ENCODE assay signal across 10 cellular contexts in the genomic region with DNA sequence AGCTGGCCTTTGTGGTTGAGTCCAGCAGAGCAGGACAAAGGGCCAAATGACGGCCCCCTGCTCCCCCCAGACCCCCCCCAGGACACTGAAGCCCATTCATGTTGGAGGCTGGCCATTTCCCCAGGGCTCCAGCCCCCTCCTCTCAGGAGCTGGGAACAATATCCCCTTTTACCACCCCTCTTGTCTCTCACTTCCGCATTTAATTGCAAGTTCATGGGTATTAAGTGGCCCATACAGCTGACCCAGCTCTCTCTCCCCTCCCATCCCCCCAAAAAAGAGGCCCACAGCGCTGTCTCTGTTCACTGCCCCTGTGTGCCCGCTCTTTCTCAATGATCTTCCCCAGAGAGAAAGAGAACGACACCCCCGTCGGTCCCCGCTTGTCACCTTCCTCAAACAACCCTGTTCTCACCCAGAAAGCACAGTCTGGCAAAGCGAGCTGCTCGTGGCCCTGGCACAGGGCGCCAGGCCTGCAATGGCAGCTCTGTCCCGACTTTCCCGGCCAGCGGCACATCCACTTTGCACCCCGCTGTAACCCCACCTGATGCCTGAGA. TPM values are rescaled to one million over a fixed set of nuclear protein-coding genes. Genes with fewer than 3 reads are reported as not detected.
DNase-seq lines count a peak whose midpoint lies in the region; ATAC-seq, FAIRE-seq and TF ChIP-seq lines count a peak whose summit lies in the region.
"Had no signal": no experiment of that assay in that cellular context is flagged by ENCODE, and none has a peak within 500 bp of the region (broad histone marks: within the 10 kb centered on the region; RNA-seq: fewer than 3 reads in every experiment).

No MANE protein-coding gene starts in this region.

- H3K4me1 ChIP-seq in HUES48 (ENCODE audit: control insufficient read depth, insufficient read depth, low read length), result peaks cover 20% of the 10 kb centered on the region; the same call in 1 of the 2 replicates
- H3K4me1 ChIP-seq in adrenal gland (replicated peaks in 1 of 2), result peaks cover 18 to 43% of the 10 kb centered on the region in 2 donors

- peak in 6 of 7 donors; percentile 41 to 62 (median 54) for DNase-seq in adrenal gland
- peak in 48 of 51 donors; percentile 27 to 90 (median 74) for DNase-seq in hypothalamus (lab: John Stamatoyannopoulos, UW)
- DNase-seq in putamen (ENCODE audit: low spot score), result peak; percentile 91
- DNase-seq in AG08396 (ENCODE audit: low spot score), result no peak
- no peak for DNase-seq in H54 (ENCODE audit: insufficient read length, low spot score)
- no peak for DNase-seq in KG1 (lab: John Stamatoyannopoulos, UW)
- DNase-seq: GM23248, NCI-H1436 treated with DMSO at 0.1 percent for 48 hours had no signal

- no peak for TF ChIP-seq CTCF in adrenal gland (IDR thresholded peaks at IDR 0.05)

- H3K36me3 ChIP-seq in HUES48 (ENCODE audit: control insufficient read depth, insufficient read depth, low read length) (no peaks in the 10 kb centered on the region), adrenal gland (replicated peaks in 1 of 2) (no peaks in the 10 kb centered on the region)

- H3K27me3 ChIP-seq in HUES48 (ENCODE audit: control insufficient read depth, insufficient read depth, low read length), result no peaks in the 10 kb centered on the region
- no peaks in the 10 kb centered on the region for H3K27me3 ChIP-seq in adrenal gland

- FAIRE-seq in H54 (lab: Jason Lieb, UNC), result no peak

- no peak for ATAC-seq in HG03025 (IDR thresholded peaks at IDR 0.05; ENCODE audit: low FRiP score, unreplicated experiment)

- intact Hi-C loops in adrenal gland (cut with DNase I), result no loop called here

- H3K9me3 ChIP-seq in HUES48 (ENCODE audit: control insufficient read depth, insufficient read depth, low read length), result no peaks in the 10 kb centered on the region
- H3K9me3 ChIP-seq in adrenal gland (replicated peaks in 1 of 3), result no peaks in the 10 kb centered on the region

- no peak overlapping the region for H3K4me3 ChIP-seq in HUES48 (ENCODE audit: low read depth, low read length)
- no peak overlapping the region for H3K4me3 ChIP-seq in adrenal gland
- H3K4me3 ChIP-seq: GM23248 had no signal

- H3K9ac ChIP-seq in HUES48 (ENCODE audit: low read depth, low read length), result no peak overlapping the region
- H3K9ac ChIP-seq: GM23248 had no signal

- peak overlapping the region; percentile 38 for H3K27ac ChIP-seq in HUES48 (ENCODE audit: low read depth, low read length)
- H3K27ac ChIP-seq in adrenal gland, result peak overlapping the region in 1 of 5 donors; percentile 61
- H3K27ac ChIP-seq: GM23248 had no signal

- TF ChIP-seq POLR2A in adrenal gland (IDR thresholded peaks at IDR 0.05) (no peak), H54 (IDR thresholded peaks at IDR 0.05; ENCODE audit: low read depth, low read length) (no peak)

- 67 to 85% (median 78%) methylated on average over 13 to 15 of the region's 15 CpGs for WGBS in adrenal gland, 4 donors

RNA-seq across cellular contexts. Expression of a gene that starts 30.4 kb away (rescaled TPM):
- 10 to 100 TPM; 40.4 to 85.1 (median 49.8) TPM for total RNA-seq in adrenal gland
- 10 to 100 TPM; 19.7 to 37.6 (median 22.0) TPM for polyA plus RNA-seq in adrenal gland

Comparison
In these comparisons a context has a peak if more than half of its experiments do, and no peak if none do; other contexts are left out.
1. DNase-seq: peak in adrenal gland (6 of 7), hypothalamus (48 of 51) and putamen (single experiment); none in AG08396 (single experiment), H54 (single experiment) and KG1 (single experiment).